9 cellular contexts compared by ENCODE assay signal in the genomic region with DNA sequence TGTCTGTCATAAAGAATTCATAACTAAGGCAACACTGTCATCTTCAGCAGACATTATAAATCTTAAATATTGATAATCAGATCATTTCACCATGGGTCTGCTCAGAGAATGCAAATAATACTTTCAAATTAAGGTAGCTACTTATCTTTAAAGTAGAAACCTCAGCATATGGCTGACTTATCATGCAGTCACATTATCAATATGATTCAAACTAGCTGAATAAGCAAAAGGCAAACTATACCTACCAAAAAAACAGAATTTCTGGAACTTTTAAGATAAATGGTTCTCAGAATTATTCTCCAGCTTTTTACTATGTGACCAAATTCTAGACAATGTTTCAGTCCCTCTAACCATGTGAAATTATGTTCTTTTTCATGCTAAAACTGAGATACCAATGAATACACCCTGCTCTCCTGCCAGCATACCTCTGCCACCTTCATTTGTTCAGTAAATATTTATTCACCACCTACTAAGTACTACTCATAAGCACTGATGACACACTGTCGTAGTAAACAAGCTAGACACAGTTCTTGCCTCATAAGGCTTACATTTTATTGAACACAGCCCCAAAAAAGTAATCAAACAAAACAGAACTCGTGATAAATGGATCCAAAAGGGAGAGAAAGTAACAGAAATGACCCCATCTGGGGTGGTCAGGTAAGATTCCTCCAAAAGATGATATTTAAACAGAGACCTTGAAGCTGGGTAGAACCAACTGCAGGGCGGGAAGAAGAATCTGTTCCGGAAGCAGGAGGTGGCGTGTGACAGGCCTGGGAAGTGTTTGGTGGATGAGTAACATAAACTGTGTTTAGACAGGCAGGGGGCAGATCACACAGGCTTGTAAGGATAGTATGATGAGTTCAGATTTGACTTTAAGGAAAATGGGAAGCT. TPM values are rescaled to one million over a fixed set of nuclear protein-coding genes. Genes with fewer than 3 reads are reported as not detected.
DNase-seq lines count a peak whose midpoint lies in the region; ATAC-seq and TF ChIP-seq lines count a peak whose summit lies in the region.
"Had no signal": no experiment of that assay in that cellular context is flagged by ENCODE, and none has a peak within 500 bp of the region (broad histone marks: within the 10 kb centered on the region; RNA-seq: fewer than 3 reads in every experiment).

No MANE protein-coding gene starts in this region.

- H4K91ac ChIP-seq in neuronal stem cell (ENCODE audit: low read depth, low read length, poor library complexity) = no peak overlapping the region

- DNase-seq in ELF-1 (ENCODE audit: low read depth, low spot score) = peak; percentile 26
- peak; percentile 48 to 82 for DNase-seq in SW 1271 (lab: John Stamatoyannopoulos, UW)
- peak; percentile 69 for DNase-seq in fibroblast of peridontal ligament (ENCODE audit: extremely low read depth)
- DNase-seq in myocyte (ENCODE audit: low read depth) = peak; percentile 77
- no peak for DNase-seq in occipital lobe (lab: John Stamatoyannopoulos, UW)
- no peak for DNase-seq in suprapubic skin (ENCODE audit: low spot score in 2 of 2)
- DNase-seq in neuronal stem cell (ENCODE audit: low spot score) = no peak
- DNase-seq: activated naive CD8-positive, alpha-beta T cell treated with anti-CD3 and anti-CD28 coated beads, Interleukin-2, amount 10 ng/mL, durations not matched to agents 7 days and 5 days had no signal

- no peak overlapping the region for H2AK5ac ChIP-seq in neuronal stem cell (ENCODE audit: low read depth, low read length)

- H3K36me3 ChIP-seq in suprapubic skin (no peaks in the 10 kb centered on the region), neuronal stem cell (replicated peaks in 1 of 2; ENCODE audit: control insufficient read depth in 2 of 2, insufficient read depth in 2 of 2, low read length in 2 of 2) (peaks cover 0 to 9% of the 10 kb centered on the region in 2 donors)

- TF ChIP-seq CTCF in suprapubic skin (IDR thresholded peaks at IDR 0.05) = no peak

- H3K4me3 ChIP-seq in suprapubic skin (no peak overlapping the region), neuronal stem cell (ENCODE audit: low read length in 2 of 2) (no peak overlapping the region)

- H2BK120ac ChIP-seq in neuronal stem cell (ENCODE audit: low read depth, low read length) = no peak overlapping the region

- peaks cover 11% of the 10 kb centered on the region for H3K4me1 ChIP-seq in suprapubic skin
- H3K4me1 ChIP-seq in neuronal stem cell (ENCODE audit: control insufficient read depth in 2 of 2, insufficient read depth in 1 of 2, low read depth in 1 of 2, low read length in 2 of 2) = no peaks in the 10 kb centered on the region

- H2BK5ac ChIP-seq in neuronal stem cell (ENCODE audit: low read length) = no peak overlapping the region

- H3K9me3 ChIP-seq in suprapubic skin (no peaks in the 10 kb centered on the region), neuronal stem cell (replicated peaks in 1 of 2; ENCODE audit: control insufficient read depth in 2 of 2, insufficient read depth in 1 of 2, low read depth in 1 of 2, low read length in 2 of 2) (no peaks in the 10 kb centered on the region)

- no peaks in the 10 kb centered on the region for H3K79me1 ChIP-seq in neuronal stem cell (ENCODE audit: low read depth, low read length)

- no peak overlapping the region for H4K8ac ChIP-seq in neuronal stem cell (ENCODE audit: low read depth, low read length)

- no peak overlapping the region for H3K4me2 ChIP-seq in neuronal stem cell (ENCODE audit: insufficient read depth, low read length, poor library complexity, severe bottlenecking)

- no peak overlapping the region for H3K18ac ChIP-seq in neuronal stem cell (ENCODE audit: low read length)

- H3K27me3 ChIP-seq in suprapubic skin (no peaks in the 10 kb centered on the region), neuronal stem cell (ENCODE audit: control insufficient read depth in 3 of 3, insufficient read depth in 3 of 3, low read depth in 1 of 3, low read length in 3 of 3) (no peaks in the 10 kb centered on the region)

- H3K27ac ChIP-seq in suprapubic skin (no peak overlapping the region), neuronal stem cell (replicated peaks; ENCODE audit: low read length) (no peak overlapping the region)

- no peak for ATAC-seq in GM18517 (IDR thresholded peaks at IDR 0.05; ENCODE audit: unreplicated experiment)

- H3K9ac ChIP-seq in neuronal stem cell (ENCODE audit: low read depth, low read length, poor library complexity) = no peak overlapping the region

- TF ChIP-seq POLR2A in suprapubic skin (IDR thresholded peaks at IDR 0.05) = no peak

- no peak for TF ChIP-seq EP300 in suprapubic skin (IDR thresholded peaks at IDR 0.05)

- 74% methylated on average over 5 of the region's 5 CpGs for WGBS in suprapubic skin
- WGBS in neuronal stem cell (ENCODE audit: extremely low coverage in 2 of 2, insufficient read length in 2 of 2, insufficient replicate concordance in 1 of 2), 2 donors = no CpG with 5 or more reads among the region's 5 CpGs

- H3K23ac ChIP-seq in neuronal stem cell (ENCODE audit: low read depth, low read length, poor library complexity) = no peak overlapping the region

- no peak overlapping the region for H2BK12ac ChIP-seq in neuronal stem cell (ENCODE audit: low read length)

- H2BK15ac ChIP-seq in neuronal stem cell (ENCODE audit: low read length) = no peak overlapping the region

- H2AFZ ChIP-seq in neuronal stem cell (ENCODE audit: low read length) = no peak overlapping the region

- H3K4ac ChIP-seq in neuronal stem cell (ENCODE audit: low read length) = no peak overlapping the region

- H3K14ac ChIP-seq in neuronal stem cell (ENCODE audit: low read length) = no peak overlapping the region

RNA-seq across cellular contexts. Expression of a gene that starts 17.7 kb away (rescaled TPM):
- total RNA-seq in myocyte (43.1 and 53.9 TPM in 2 replicates), occipital lobe (128 TPM), suprapubic skin (10 to 100 TPM; 21.7 to 42.8 (median 25.2) TPM)
- polyA plus RNA-seq in myocyte (2012) = 48.5 TPM
- polyA plus RNA-seq in neuronal stem cell (2013, experiment 1 of 2) = 12.5 TPM
- 12.0 TPM for polyA plus RNA-seq in neuronal stem cell (2013, experiment 2 of 2)

Comparison
In these comparisons a context has a peak if more than half of its experiments do, and no peak if none do; other contexts are left out.
1. DNase-seq: peak in ELF-1 (single experiment), SW 1271 (2 of 2), fibroblast of peridontal ligament (single experiment) and myocyte (single experiment); none in occipital lobe (single experiment), suprapubic skin (0 of 2) and neuronal stem cell (single experiment).